In genomic region chr10:96089670-96090462, GRCh38 we compare ENCODE assay signal across 8 cellular contexts. TPM values are rescaled to one million over a fixed set of nuclear protein-coding genes. Genes with fewer than 3 reads are reported as not detected.
DNase-seq lines count a peak whose midpoint lies in the region; TF ChIP-seq lines count a peak whose summit lies in the region.

No MANE protein-coding gene starts in this region.

- H3K4me3 ChIP-seq in HFF-Myc (replicated peaks; ENCODE audit: low read depth, low read length) (peak overlapping the region; percentile 68), SJSA1 (peak overlapping the region; percentile 51), uterus (peak overlapping the region; percentile 79 to 87)

- TF ChIP-seq CTCF in HFF-Myc (IDR thresholded peaks at IDR 0.05; ENCODE audit: low read depth, low read length, missing control alignments) = no peak
- TF ChIP-seq CTCF in uterus (IDR thresholded peaks at IDR 0.05) = peak in 1 of 4 experiments; percentile 11

- H3K4me1 ChIP-seq in SJSA1 (replicated peaks) (peaks cover 12% of the 10 kb centered on the region), uterus (no peaks in the 10 kb centered on the region)

- peak in 1 of 2 donors; percentile 19 for TF ChIP-seq POLR2A in uterus (IDR thresholded peaks at IDR 0.05)

- H3K27me3 ChIP-seq in SJSA1 (replicated peaks) = no peaks in the 10 kb centered on the region; the same call in 1 of the 2 replicates
- H3K27me3 ChIP-seq in uterus = peaks cover 0 to 5% of the 10 kb centered on the region in 2 donors

- DNase-seq in GM04503 (ENCODE audit: low read depth) (peak; percentile 77), HFF-Myc (ENCODE audit: extremely low read depth, low read depth) (peak; percentile 76), NAMALWA (ENCODE audit: low spot score) (peak; percentile 97), SJSA1 (ENCODE audit: low read depth in 1 of 2, low spot score in 2 of 2) (peak; percentile 82 to 88), germinal center (ENCODE audit: low spot score) (peak; percentile 91), pulmonary artery endothelial cell (ENCODE audit: low read depth, low spot score) (peak; percentile 92), uterus (peak; percentile 89 to 90)
- DNase-seq in activated naive CD4-positive, alpha-beta T cell treated with Interleukin-2 at 50 U/mL for 16 hours = peak; percentile 92

- peaks cover 8% of the 10 kb centered on the region for H3K9me3 ChIP-seq in SJSA1 (replicated peaks)
- H3K9me3 ChIP-seq in uterus = no peaks in the 10 kb centered on the region

- H3K27ac ChIP-seq in SJSA1 (peak overlapping the region; percentile 89), uterus (peak overlapping the region; percentile 75 to 88)

- intact Hi-C loops in uterus (cut with DNase I; ENCODE audit: low total_unique reads) = no loop called here

- H3K36me3 ChIP-seq in SJSA1 (no peaks in the 10 kb centered on the region), uterus (no peaks in the 10 kb centered on the region)

RNA-seq across cellular contexts. Expression of gene ZNF518A, which starts 40.2 kb away (rescaled TPM):
- 3.1 and 8.0 TPM in 2 replicates for total RNA-seq in SJSA1 (2014; rRNA removed; shearing (Covaris generic))
- total RNA-seq in pulmonary artery endothelial cell = 7.3 and 11.4 TPM in 2 replicates
- total RNA-seq in uterus = 10 to 100 TPM; 12.4 to 82.3 (median 26.5) TPM

RNA-seq across cellular contexts. Expression of gene CCNJ, which starts 46.5 kb away (rescaled TPM):
- total RNA-seq in SJSA1 (2014; rRNA removed; shearing (Covaris generic)) = 0.22 and 2.2 TPM in 2 replicates
- total RNA-seq in pulmonary artery endothelial cell (23.4 and 25.1 TPM in 2 replicates), uterus (10 to 100 TPM in 1 of 4 donors, 1 to 10 TPM in 2, under 1 TPM in 1; 0.51 to 14.9 (median 4.5) TPM)

Comparison
In these comparisons a context has a peak if more than half of its experiments do, and no peak if none do; other contexts are left out.
1. Peak in every context shown above with its lines: DNase-seq, H3K4me3 ChIP-seq and H3K27ac ChIP-seq.